ENCODE assay signal across 8 cellular contexts in the genomic region with DNA sequence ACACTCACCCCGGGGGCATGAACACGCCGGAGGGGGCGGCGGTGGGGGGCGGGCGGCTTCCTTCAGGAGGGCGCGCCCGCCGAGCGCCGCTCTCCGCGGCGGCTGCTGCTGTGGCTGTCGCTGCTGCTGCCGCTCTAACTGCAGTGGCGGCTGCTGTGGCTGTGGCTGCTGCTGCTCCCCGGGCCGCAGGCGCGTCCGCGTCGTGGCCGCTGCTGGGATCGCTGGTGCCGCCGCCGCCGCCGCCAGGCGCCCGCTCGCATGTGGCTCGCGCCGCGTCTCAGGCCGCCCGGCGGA. TPM values are rescaled to one million over a fixed set of nuclear protein-coding genes. Genes with fewer than 3 reads are reported as not detected.
DNase-seq lines count a peak whose midpoint lies in the region; ATAC-seq and TF ChIP-seq lines count a peak whose summit lies in the region.

A gene with protein sequence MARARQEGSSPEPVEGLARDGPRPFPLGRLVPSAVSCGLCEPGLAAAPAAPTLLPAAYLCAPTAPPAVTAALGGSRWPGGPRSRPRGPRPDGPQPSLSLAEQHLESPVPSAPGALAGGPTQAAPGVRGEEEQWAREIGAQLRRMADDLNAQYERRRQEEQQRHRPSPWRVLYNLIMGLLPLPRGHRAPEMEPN (minus strand): TSS at position 279 of the 294 bp plus-strand sequence. CDS start 2,768 bp downstream, outside the sequence.

- peak within 1 kb of the TSS; percentile 79 for H2BK5ac ChIP-seq in mesendoderm (ENCODE audit: low read length)

- no peak within 1 kb of the TSS for H2BK120ac ChIP-seq in mesendoderm (ENCODE audit: low read depth, low read length)

- H3K27ac Mint-ChIP-seq in brain: peak within 1 kb of the TSS; percentile 89 to 97 (median 96)

- WGBS in mesendoderm (ENCODE audit: extremely low coverage, insufficient coverage, low lambda C conversion rate): no CpG with 5 or more reads among the region's 43 CpGs
- 0 to 1% methylated on average over 28 to 43 of the region's 43 CpGs for WGBS in aorta, 2 donors

- H3K36me3 ChIP-seq in right atrium auricular region (no peaks in the 10 kb centered on the region), mesendoderm (ENCODE audit: control insufficient read depth, insufficient read depth, low read length) (no peaks in the 10 kb centered on the region), aorta (ENCODE audit: control insufficient read depth in 1 of 2, insufficient read depth in 2 of 2, low read length in 1 of 2) (no peaks in the 10 kb centered on the region)

- intact Hi-C loops in Right ventricle myocardium superior (cut with DNase I): no loop called here
- intact Hi-C loops in aorta (cut with DNase I): no loop called here

- peaks cover 7% of the 10 kb centered on the region for H3K27me3 Mint-ChIP-seq in brain

- no peak within 1 kb of the TSS for H4K8ac ChIP-seq in mesendoderm (ENCODE audit: low read depth, low read length)

- TF ChIP-seq CTCF in right atrium auricular region (IDR thresholded peaks at IDR 0.05): no peak
- TF ChIP-seq CTCF in brain (conservative IDR thresholded peaks at IDR 0.05): no peak

- peak within 1 kb of the TSS; percentile 71 for H3K4me2 ChIP-seq in mesendoderm (ENCODE audit: low read length)

- H3K27ac ChIP-seq in right atrium auricular region: peak within 1 kb of the TSS; percentile 99 to 100
- H3K27ac ChIP-seq in mesendoderm (ENCODE audit: low read depth, low read length): peak within 1 kb of the TSS; percentile 56
- peak within 1 kb of the TSS; percentile 14 to 75 for H3K27ac ChIP-seq in aorta (ENCODE audit: low read depth in 1 of 2, low read length in 2 of 2)

- no peak within 1 kb of the TSS for H2BK15ac ChIP-seq in mesendoderm (replicated peaks; ENCODE audit: low read depth)

- H4K5ac ChIP-seq in mesendoderm (ENCODE audit: low read length): no peak within 1 kb of the TSS

- H3K9ac ChIP-seq in mesendoderm (ENCODE audit: low read length): peak within 1 kb of the TSS; percentile 85

- no peaks in the 10 kb centered on the region for H3K27me3 ChIP-seq in right atrium auricular region
- no peaks in the 10 kb centered on the region for H3K27me3 ChIP-seq in mesendoderm (ENCODE audit: insufficient read depth, low read length, poor library complexity)
- H3K27me3 ChIP-seq in aorta (ENCODE audit: control insufficient read depth in 1 of 2, insufficient read depth in 2 of 2, low read length in 1 of 2): peaks cover 0 to 2% of the 10 kb centered on the region in 2 donors

- no peak within 1 kb of the TSS for H3K23ac ChIP-seq in mesendoderm (ENCODE audit: low read length)

- peaks cover 10% of the 10 kb centered on the region for H3K79me1 ChIP-seq in mesendoderm (ENCODE audit: low read length)

- H3K9me3 ChIP-seq in right atrium auricular region: no peaks in the 10 kb centered on the region
- H3K9me3 ChIP-seq in aorta (ENCODE audit: control insufficient read depth, low read length): no peaks in the 10 kb centered on the region

- H3K4me1 Mint-ChIP-seq in brain: peaks cover 28% of the 10 kb centered on the region

- peak within 1 kb of the TSS; percentile 84 to 85 for H3K4me3 ChIP-seq in right atrium auricular region
- peak within 1 kb of the TSS; percentile 61 for H3K4me3 ChIP-seq in mesendoderm (ENCODE audit: low read length)
- H3K4me3 ChIP-seq in aorta (ENCODE audit: low read length in 2 of 2): peak within 1 kb of the TSS; percentile 86 to 98

- peak within 1 kb of the TSS; percentile 83 to 88 (median 86) for H3K4me3 Mint-ChIP-seq in brain

- peak within 1 kb of the TSS; percentile 7 for H2AK5ac ChIP-seq in mesendoderm (ENCODE audit: low read length)

- no peak for ATAC-seq in Right ventricle myocardium superior (ENCODE audit: poor library complexity)
- ATAC-seq in aorta (ENCODE audit: low FRiP score): no peak
- ATAC-seq in GM21786 (IDR thresholded peaks at IDR 0.05; ENCODE audit: unreplicated experiment): no peak
- no peak for ATAC-seq in HG03442 (IDR thresholded peaks at IDR 0.05; ENCODE audit: unreplicated experiment)

- peaks cover 11% of the 10 kb centered on the region for H3K79me2 ChIP-seq in mesendoderm (ENCODE audit: control insufficient read depth, insufficient read depth, low read length)

- peaks cover 0 to 49% of the 10 kb centered on the region in 2 donors for H3K4me1 ChIP-seq in right atrium auricular region
- H3K4me1 ChIP-seq in mesendoderm (ENCODE audit: control insufficient read depth, low read depth, low read length): peaks cover 8% of the 10 kb centered on the region
- no peaks in the 10 kb centered on the region for H3K4me1 ChIP-seq in aorta (ENCODE audit: control insufficient read depth in 1 of 2, insufficient read depth in 2 of 2, low read length in 2 of 2)

- peaks cover 0 to 2% (median 0%) of the 10 kb centered on the region in 5 experiments for H3K9me3 Mint-ChIP-seq in brain

- H3K56ac ChIP-seq in mesendoderm (ENCODE audit: low read length): peak within 1 kb of the TSS; percentile 94

- peak within 1 kb of the TSS; percentile 64 for H3K18ac ChIP-seq in mesendoderm (ENCODE audit: low read length)

- DNase-seq in right atrium auricular region (ENCODE audit: low spot score) (no peak), Right ventricle myocardium superior (no peak), mesendoderm (no peak), aorta (no peak), anterior cingulate cortex (lab: John Stamatoyannopoulos, UW) (no peak)

- peak within 1 kb of the TSS; percentile 58 for H3K4ac ChIP-seq in mesendoderm (ENCODE audit: low read depth, low read length)

- no peaks in the 10 kb centered on the region for H3K36me3 Mint-ChIP-seq in brain

RNA-seq across cellular contexts. Expression of the gene that starts here (rescaled TPM):
- 1 to 10 TPM; 2.5 to 2.9 TPM for total RNA-seq in right atrium auricular region
- total RNA-seq in Right ventricle myocardium superior: 3.8 TPM
- polyA plus RNA-seq in brain (ENCODE audit: insufficient read depth, low read depth, low replicate concordance): 12.1 TPM
- 5.3 TPM for polyA plus RNA-seq in mesendoderm (2013, experiment 1 of 2)
- 4.7 TPM for polyA plus RNA-seq in mesendoderm (2013, experiment 2 of 2)
- 1 to 10 TPM; 8.0 to 8.6 TPM for total RNA-seq in aorta
- polyA plus RNA-seq in aorta: 1 to 10 TPM; 6.1 TPM

Comparison
In these comparisons a context has a peak if more than half of its experiments do, and no peak if none do; other contexts are left out.
1. H3K27ac ChIP-seq: peak in every context shown above with its lines; median percentile 100 in right atrium auricular region; 56 in mesendoderm; 44 in aorta.